ENCODE assay signal across 9 cellular contexts in genomic region chr17:65531508-65532431, GRCh38. TPM values are rescaled to one million over a fixed set of nuclear protein-coding genes. Genes with fewer than 3 reads are reported as not detected.
DNase-seq lines count a peak whose midpoint lies in the region; ATAC-seq and TF ChIP-seq lines count a peak whose summit lies in the region.
"Had no signal": no experiment of that assay in that cellular context is flagged by ENCODE, and none has a peak within 500 bp of the region (broad histone marks: within the 10 kb centered on the region; RNA-seq: fewer than 3 reads in every experiment).

No MANE protein-coding gene starts in this region.

- H3K9me3 Mint-ChIP-seq in activated CD4-positive, alpha-beta T cell treated with anti-CD3 and anti-CD28 coated beads for 36 hours (ENCODE audit: low read depth) = no peaks in the 10 kb centered on the region

- no peaks in the 10 kb centered on the region for H3K27me3 ChIP-seq in right lobe of liver
- H3K27me3 ChIP-seq in upper lobe of left lung = no peaks in the 10 kb centered on the region
- H3K27me3 ChIP-seq in colonic mucosa = no peaks in the 10 kb centered on the region
- H3K27me3 ChIP-seq in effector memory CD4-positive, alpha-beta T cell (replicated peaks; ENCODE audit: control insufficient read depth, insufficient read depth, low read length, poor library complexity, severe bottlenecking) = no peaks in the 10 kb centered on the region

- POLR2A ChIA-PET in activated CD4-positive, alpha-beta T cell treated with anti-CD3 and anti-CD28 coated beads for 36 hours (lab: Charles Lee) = interaction anchor here (1.2 kb wide), 1 partner anchor 13 kb away, joined by 3 read pairs; no protein-coding TSS in a partner anchor
- POLR2A ChIA-PET in RWPE1 (lab: Yijun Ruan, JAX; ENCODE audit: low non-redundant PET) = no interaction called here

- peak; percentile 11 for DNase-seq in activated CD4-positive, alpha-beta T cell treated with anti-CD3 and anti-CD28 coated beads for 36 hours
- no peak for DNase-seq in activated CD4-positive, alpha-beta T cell treated with anti-CD3 and anti-CD28 coated beads, Interleukin-2, amount 50 U/mL, for 4 hours
- peak in 1 of 3 donors; percentile 43 for DNase-seq in right lobe of liver
- peak in 1 of 2 donors; percentile 67 for DNase-seq in upper lobe of left lung
- DNase-seq in colonic mucosa = no peak
- no peak for DNase-seq in effector memory CD4-positive, alpha-beta T cell
- DNase-seq in RWPE1 (ENCODE audit: low spot score) = no peak
- DNase-seq: erythroblast had no signal

- peak overlapping the region in 1 of 2 donors; percentile 38 for H3K9ac ChIP-seq in colonic mucosa (ENCODE audit: low read depth in 2 of 2, low read length in 2 of 2)

- intact Hi-C loops in activated CD4-positive, alpha-beta T cell treated with anti-CD3 and anti-CD28 coated beads for 36 hours (cut with DNase I, micrococcal nuclease) = no loop called here
- intact Hi-C loops in right lobe of liver (cut with DNase I) (no loop called here), colonic mucosa (cut with DNase I) (no loop called here)

- H3K4me1 ChIP-seq in right lobe of liver = peaks cover 0 to 21% (median 2%) of the 10 kb centered on the region in 4 donors
- peaks cover 27 to 44% (median 37%) of the 10 kb centered on the region in 4 donors for H3K4me1 ChIP-seq in upper lobe of left lung
- H3K4me1 ChIP-seq in colonic mucosa = no peaks in the 10 kb centered on the region
- no peaks in the 10 kb centered on the region for H3K4me1 ChIP-seq in effector memory CD4-positive, alpha-beta T cell (ENCODE audit: control insufficient read depth, insufficient read depth, low read length, poor library complexity, severe bottlenecking)

- H3K36me3 ChIP-seq in right lobe of liver (no peaks in the 10 kb centered on the region), upper lobe of left lung (peaks cover 5 to 80% (median 49%) of the 10 kb centered on the region in 4 donors), colonic mucosa (peaks cover 2% of the 10 kb centered on the region)
- H3K36me3 ChIP-seq in effector memory CD4-positive, alpha-beta T cell (ENCODE audit: control insufficient read depth, insufficient read depth, low read length) = peaks cover 65% of the 10 kb centered on the region

- TF ChIP-seq EP300 in upper lobe of left lung (IDR thresholded peaks at IDR 0.05) = no peak

- no peaks in the 10 kb centered on the region for H3K27me3 Mint-ChIP-seq in activated CD4-positive, alpha-beta T cell treated with anti-CD3 and anti-CD28 coated beads for 36 hours

- H3K9me3 ChIP-seq in right lobe of liver (no peaks in the 10 kb centered on the region), upper lobe of left lung (no peaks in the 10 kb centered on the region), colonic mucosa (no peaks in the 10 kb centered on the region)
- H3K9me3 ChIP-seq in effector memory CD4-positive, alpha-beta T cell (ENCODE audit: control insufficient read depth, low read length) = no peaks in the 10 kb centered on the region

- peaks cover 17% of the 10 kb centered on the region for H3K4me1 Mint-ChIP-seq in activated CD4-positive, alpha-beta T cell treated with anti-CD3 and anti-CD28 coated beads for 36 hours

- H3K27ac Mint-ChIP-seq in activated CD4-positive, alpha-beta T cell treated with anti-CD3 and anti-CD28 coated beads for 36 hours = no peak overlapping the region

- H3K36me3 Mint-ChIP-seq in activated CD4-positive, alpha-beta T cell treated with anti-CD3 and anti-CD28 coated beads for 36 hours (ENCODE audit: low read depth) = peaks cover 34% of the 10 kb centered on the region

- peak overlapping the region; percentile 69 for H3K27ac ChIP-seq in cingulate gyrus (ENCODE audit: low read depth, low read length)
- peak overlapping the region in 1 of 3 donors; percentile 24 for H3K27ac ChIP-seq in right lobe of liver
- peak overlapping the region; percentile 67 to 82 (median 76) for H3K27ac ChIP-seq in upper lobe of left lung
- H3K27ac ChIP-seq in colonic mucosa = no peak overlapping the region
- H3K27ac ChIP-seq in effector memory CD4-positive, alpha-beta T cell (ENCODE audit: insufficient read depth, low read length, poor library complexity, severe bottlenecking) = no peak overlapping the region
- H3K27ac ChIP-seq in RWPE1 = no peak overlapping the region

- no peak overlapping the region for H3K4me3 Mint-ChIP-seq in activated CD4-positive, alpha-beta T cell treated with anti-CD3 and anti-CD28 coated beads for 36 hours

- no peak for ATAC-seq in activated CD4-positive, alpha-beta T cell treated with anti-CD3 and anti-CD28 coated beads for 36 hours
- peak; percentile 40 to 66 (median 52) for ATAC-seq in right lobe of liver
- ATAC-seq in upper lobe of left lung (ENCODE audit: low FRiP score in 2 of 2) = peak; percentile 71 to 72

- CTCF ChIA-PET in activated CD4-positive, alpha-beta T cell treated with anti-CD3 and anti-CD28 coated beads for 36 hours (lab: Charles Lee) = interaction anchor here (0.6 kb wide), 1 partner anchor 42 kb away, joined by 3 read pairs; no protein-coding TSS in a partner anchor
- CTCF ChIA-PET in RWPE1 (lab: Yijun Ruan, JAX) = no interaction called here

- 42% methylated on average over 10 of the region's 15 CpGs for WGBS in right lobe of liver (ENCODE audit: insufficient coverage, low coverage, low lambda C conversion rate, missing lambda C conversion rate)
- 44 to 51% methylated on average over 15 of the region's 15 CpGs for WGBS in upper lobe of left lung, 2 donors

- H3K4me3 ChIP-seq in right lobe of liver = no peak overlapping the region
- H3K4me3 ChIP-seq in upper lobe of left lung = no peak overlapping the region
- H3K4me3 ChIP-seq in colonic mucosa = no peak overlapping the region
- H3K4me3 ChIP-seq in effector memory CD4-positive, alpha-beta T cell (ENCODE audit: insufficient read depth, low read depth, low read length, poor library complexity, severe bottlenecking) = no peak overlapping the region

- TF ChIP-seq POLR2A in right lobe of liver (IDR thresholded peaks at IDR 0.05) (no peak), upper lobe of left lung (IDR thresholded peaks at IDR 0.05) (no peak)

- TF ChIP-seq CTCF in right lobe of liver (IDR thresholded peaks at IDR 0.05) (peak in 2 of 4 donors; percentile 9 to 15), upper lobe of left lung (IDR thresholded peaks at IDR 0.05) (peak in 5 of 6 experiments; percentile 6 to 41 (median 26)), colonic mucosa (IDR thresholded peaks at IDR 0.05) (no peak), RWPE1 (conservative IDR thresholded peaks at IDR 0.05; ENCODE audit: low read depth) (no peak)

RNA-seq across cellular contexts. Expression of gene AXIN2, which starts 29.7 kb away (rescaled TPM):
- total RNA-seq in activated CD4-positive, alpha-beta T cell treated with anti-CD3 and anti-CD28 coated beads for 36 hours = 1 to 10 TPM; 2.6 to 3.0 TPM
- total RNA-seq in right lobe of liver (1 to 10 TPM; 1.0 to 2.4 (median 2.0) TPM), upper lobe of left lung (100 to 1,000 TPM in 1 of 6 donors, 10 to 100 TPM in 5; 48.0 to 135 (median 68.9) TPM), colonic mucosa (10 to 100 TPM; 38.0 to 41.6 TPM)

Comparison
In these comparisons a context has a peak if more than half of its experiments do, and no peak if none do; other contexts are left out.
1. H3K27ac ChIP-seq: peak in cingulate gyrus (single experiment) and upper lobe of left lung (4 of 4); none in colonic mucosa (single experiment), effector memory CD4-positive, alpha-beta T cell (single experiment) and RWPE1 (single experiment).
2. CTCF ChIP-seq: peak in upper lobe of left lung (5 of 6); none in colonic mucosa (single experiment) and RWPE1 (single experiment).
3. RNA of gene AXIN2, which starts 29.7 kb away (total RNA-seq): 48.0 to 135 TPM in upper lobe of left lung and 38.0 to 41.6 TPM in colonic mucosa; 2.6 to 3.0 TPM in activated CD4-positive, alpha-beta T cell treated with anti-CD3 and anti-CD28 coated beads for 36 hours and 1.0 to 2.4 TPM in right lobe of liver; every median in the first group is over 4 times any median in the second.